Comparison of ENCODE assay signal across 24 cellular contexts in genomic region chr10:133354672-133355240, GRCh38. TPM values are rescaled to one million over a fixed set of nuclear protein-coding genes. Genes with fewer than 3 reads are reported as not detected.
DNase-seq lines count a peak whose midpoint lies in the region; ATAC-seq, FAIRE-seq and TF ChIP-seq lines count a peak whose summit lies in the region.
"Had no signal": no experiment of that assay in that cellular context is flagged by ENCODE, and none has a peak within 500 bp of the region (broad histone marks: within the 10 kb centered on the region; RNA-seq: fewer than 3 reads in every experiment).

No MANE protein-coding gene starts in this region.

- no peak overlapping the region for H3K4me2 ChIP-seq in HepG2 (ENCODE audit: low read depth, low read length)

- ATAC-seq in right cardiac atrium = no peak
- no peak for ATAC-seq in heart right ventricle
- no peak for ATAC-seq in HepG2
- no peak for ATAC-seq in HG02588 (IDR thresholded peaks at IDR 0.05; ENCODE audit: unreplicated experiment)
- ATAC-seq in stimulated activated memory B cell treated with anti-CD40 and anti-IgM and Interleukin-4, amounts not matched to agents 10 μg/mL and 1 μg/mL and 100 μg/mL, for 72 hours = no peak
- ATAC-seq: GM12878 had no signal

- peak; percentile 9; the same call in 1 of the 2 replicates for TF ChIP-seq RAD21 in HepG2 (CRISPR knock-in tag; IDR thresholded peaks at IDR 0.05)

- H3K27ac ChIP-seq in right cardiac atrium (ENCODE audit: low read length) (no peak overlapping the region), heart right ventricle (no peak overlapping the region), HEK293 (ENCODE audit: extremely low read depth, low read depth, low read length) (no peak overlapping the region), HepG2 (ENCODE audit: extremely low read length, insufficient read depth, low read length) (no peak overlapping the region)
- H3K27ac ChIP-seq: GM23248 had no signal

- POLR2A ChIA-PET in HEK293 (lab: Yijun Ruan, JAX) (interaction anchor here (1.8 to 2.0 kb wide), 2 partner anchors 16 to 30 kb away, joined by 4 read pairs; no protein-coding TSS in a partner anchor), HepG2 (lab: Yijun Ruan, JAX) (interaction anchor here (1.5 to 5.1 kb wide), 2 partner anchors 7 to 19 kb away, joined by 3 to 124 read pairs; partner anchors contain the start of genes ECHS1 and PRAP1)

- H3K9me3 Mint-ChIP-seq in stimulated activated memory B cell treated with anti-CD40 and anti-IgM and Interleukin-4, amounts not matched to agents 10 μg/mL and 1 μg/mL and 100 μg/mL, for 72 hours = no peaks in the 10 kb centered on the region
- H3K9me3 Mint-ChIP-seq: CD4-positive, alpha-beta T cell; CD8-positive, alpha-beta memory T cell had no signal

- no peak overlapping the region for H3K4me3 Mint-ChIP-seq in stimulated activated memory B cell treated with anti-CD40 and anti-IgM and Interleukin-4, amounts not matched to agents 10 μg/mL and 1 μg/mL and 100 μg/mL, for 72 hours
- H3K4me3 Mint-ChIP-seq: CD14-positive monocyte; CD8-positive, alpha-beta memory T cell had no signal

- in situ Hi-C loops in HepG2 (cut with HindIII; ENCODE audit: extremely low pct_ligation_motif_present, low pct_unique_long_range_greater_than_20kb) = no loop called here

- H2AFZ ChIP-seq in HepG2 (ENCODE audit: low read length) = no peak overlapping the region
- H2AFZ ChIP-seq: GM23248 had no signal

- no peak for FAIRE-seq in HepG2 (lab: Jason Lieb, UNC)
- FAIRE-seq: D721Med, GM12878, GM19239, H1 had no signal

- no peak overlapping the region for H3K9ac ChIP-seq in HepG2 (ENCODE audit: insufficient read depth, low read depth, low read length)
- H3K9ac ChIP-seq: GM23248 had no signal

- H3K27me3 ChIP-seq in right cardiac atrium (ENCODE audit: control insufficient read depth, insufficient read depth) (no peaks in the 10 kb centered on the region), heart right ventricle (peaks cover 0 to 14% (median 0%) of the 10 kb centered on the region in 7 donors), HepG2 (ENCODE audit: control insufficient read depth in 1 of 2, insufficient read depth in 2 of 2, low read length in 2 of 2) (no peaks in the 10 kb centered on the region)

- DNase-seq in right cardiac atrium (peak in 2 of 3 donors; percentile 41 to 43), heart right ventricle (no peak), HepG2 (ENCODE audit: low spot score) (no peak)
- DNase-seq in activated T-cell treated with anti-CD3 and anti-CD28 coated beads, Interleukin-2, amount 50 U/mL, for 1 hour = no peak
- DNase-seq: CD4-positive, alpha-beta T cell; CD8-positive, alpha-beta memory T cell; DMS 273 treated with DMSO at 0.1 percent for 48 hours; DMS79; EL; GDM1; GM23248; H7; HCEC 1CT had no signal

- H4K20me1 ChIP-seq in HepG2 (ENCODE audit: insufficient read depth, low read length) = peaks cover 13% of the 10 kb centered on the region; the same call in 1 of the 2 replicates

- CTCF ChIA-PET in HEK293 (lab: Yijun Ruan, JAX) = no interaction called here
- CTCF ChIA-PET in HepG2 (lab: Yijun Ruan, JAX; ENCODE audit: low intra/inter-chr PET ratio, low total read pairs) = no interaction called here

- no peak overlapping the region for H3K4me3 ChIP-seq in right cardiac atrium (ENCODE audit: low read length)
- no peak overlapping the region for H3K4me3 ChIP-seq in heart right ventricle
- no peak overlapping the region for H3K4me3 ChIP-seq in HEK293 (ENCODE audit: low read depth, low read length)
- no peak overlapping the region for H3K4me3 ChIP-seq in HepG2 (replicated peaks in 1 of 3; ENCODE audit: insufficient read depth in 1 of 3, low read depth in 2 of 3, low read length in 3 of 3)
- H3K4me3 ChIP-seq: GM12878, GM23248 had no signal

- H3K27me3 Mint-ChIP-seq in stimulated activated memory B cell treated with anti-CD40 and anti-IgM and Interleukin-4, amounts not matched to agents 10 μg/mL and 1 μg/mL and 100 μg/mL, for 72 hours = peaks cover under 1% of the 10 kb centered on the region
- H3K27me3 Mint-ChIP-seq: CD4-positive, alpha-beta T cell had no signal

- no peak overlapping the region for H3K27ac Mint-ChIP-seq in stimulated activated memory B cell treated with anti-CD40 and anti-IgM and Interleukin-4, amounts not matched to agents 10 μg/mL and 1 μg/mL and 100 μg/mL, for 72 hours
- H3K27ac Mint-ChIP-seq: CD4-positive, alpha-beta T cell; CD8-positive, alpha-beta memory T cell had no signal

- TF ChIP-seq POLR2A in HepG2 (IDR thresholded peaks at IDR 0.05; ENCODE audit: insufficient read depth in 1 of 2, low read depth in 2 of 2, low read length in 2 of 2) = no peak

- H3K4me1 ChIP-seq in right cardiac atrium (ENCODE audit: control insufficient read depth, insufficient read depth, low read length) = no peaks in the 10 kb centered on the region
- peaks cover 4 to 28% (median 15%) of the 10 kb centered on the region in 9 donors for H3K4me1 ChIP-seq in heart right ventricle
- H3K4me1 ChIP-seq in HEK293 (ENCODE audit: control insufficient read depth, insufficient read depth, low read length) = peaks cover 4% of the 10 kb centered on the region; the same call in 1 of the 2 replicates
- peaks cover 39% of the 10 kb centered on the region for H3K4me1 ChIP-seq in HepG2 (ENCODE audit: insufficient read depth, low read length)

- TF ChIP-seq EP300 in HepG2 (IDR thresholded peaks at IDR 0.05; ENCODE audit: low read depth in 2 of 2, low read length in 2 of 2) (no peak), HepG2 (CRISPR knock-in tag; IDR thresholded peaks at IDR 0.05; ENCODE audit: borderline replicate concordance) (no peak)

- peaks cover 12% of the 10 kb centered on the region for H3K79me2 ChIP-seq in HepG2 (ENCODE audit: insufficient read depth, low read length)

- H3K36me3 ChIP-seq in heart right ventricle = peaks cover 0 to 3% (median 0%) of the 10 kb centered on the region in 9 donors
- H3K36me3 ChIP-seq in HEK293 (ENCODE audit: control insufficient read depth in 2 of 2, insufficient read depth in 1 of 2, low read length in 2 of 2) = no peaks in the 10 kb centered on the region
- H3K36me3 ChIP-seq in HepG2 (replicated peaks in 1 of 2; ENCODE audit: control insufficient read depth in 1 of 2, insufficient read depth in 2 of 2, low read length in 2 of 2) = peaks cover 5 to 14% of the 10 kb centered on the region in 2 experiments; a peak in 3 of 5 replicates

- H3K9me3 ChIP-seq in right cardiac atrium (ENCODE audit: control insufficient read depth, low read length) (no peaks in the 10 kb centered on the region), heart right ventricle (no peaks in the 10 kb centered on the region), HEK293 (ENCODE audit: control insufficient read depth, insufficient read depth, low read depth, low read length) (no peaks in the 10 kb centered on the region), HepG2 (ENCODE audit: low read length) (no peaks in the 10 kb centered on the region)

- peaks cover 21% of the 10 kb centered on the region for H3K4me1 Mint-ChIP-seq in stimulated activated memory B cell treated with anti-CD40 and anti-IgM and Interleukin-4, amounts not matched to agents 10 μg/mL and 1 μg/mL and 100 μg/mL, for 72 hours

- intact Hi-C loops in right cardiac atrium (cut with DNase I) = no loop called here
- intact Hi-C loops in heart right ventricle (cut with DNase I) = no loop called here
- intact Hi-C loops in HepG2 (cut with micrococcal nuclease; ENCODE audit: unreplicated experiment) = no loop called here

- TF ChIP-seq CTCF in heart right ventricle (IDR thresholded peaks at IDR 0.05) (no peak), HEK293 (tag by site-specific recombination; IDR thresholded peaks at IDR 0.05) (no peak), HepG2 (CRISPR knock-in tag; IDR thresholded peaks at IDR 0.05) (no peak)

- WGBS in right cardiac atrium = 92% methylated on average over 14 of the region's 14 CpGs
- WGBS in heart right ventricle, 2 donors = 93% methylated on average over 14 of the region's 14 CpGs
- 100% methylated on average over 4 of the region's 14 CpGs for WGBS in HepG2 (ENCODE audit: low lambda C conversion rate)

- BruUV-seq in HepG2 (replicated peaks; lab: Mats Ljungman, UMichigan) = TSS peak; percentile 19

- H3K36me3 Mint-ChIP-seq in stimulated activated memory B cell treated with anti-CD40 and anti-IgM and Interleukin-4, amounts not matched to agents 10 μg/mL and 1 μg/mL and 100 μg/mL, for 72 hours = no peaks in the 10 kb centered on the region
- H3K36me3 Mint-ChIP-seq: CD8-positive, alpha-beta memory T cell had no signal

RNA-seq across cellular contexts. Expression of gene FUOM, which starts 3.1 kb away (rescaled TPM):
- total RNA-seq in right cardiac atrium = 10 to 100 TPM; 19.7 to 25.0 (median 21.8) TPM
- polyA plus RNA-seq in right cardiac atrium = 26.9 TPM
- total RNA-seq in heart right ventricle = 10 to 100 TPM in 2 of 10 donors, 1 to 10 TPM in 8; 2.0 to 13.5 (median 5.1) TPM
- 10 to 100 TPM; 16.5 to 17.0 TPM for polyA plus RNA-seq in heart right ventricle
- total RNA-seq in HepG2 (2016; rRNA removed; fragmentation: Illumina TruSeq; extraction: Trizol) = 60.4 and 64.2 TPM in 2 replicates
- 57.8 and 71.7 TPM in 2 replicates for total RNA-seq in HepG2 (2016; cell fraction: cytosol; rRNA removed; fragmentation: Illumina TruSeq; extraction: Trizol; ENCODE audit: low read depth)
- total RNA-seq in HepG2 (2016; cell fraction: insoluble cytoplasmic fraction; rRNA removed; fragmentation: Illumina TruSeq; extraction: Trizol) = 67.9 and 76.3 TPM in 2 replicates
- 58.7 and 70.4 TPM in 2 replicates for total RNA-seq in HepG2 (2016; cell fraction: membrane; rRNA removed; fragmentation: Illumina TruSeq; extraction: Trizol)
- 36.8 and 40.4 TPM in 2 replicates for total RNA-seq in HepG2 (2016; cell fraction: nucleus; rRNA removed; fragmentation: Illumina TruSeq; extraction: Trizol)
- 27.5 and 29.3 TPM in 2 replicates for polyA plus RNA-seq in HepG2 (2011; rRNA removed)
- polyA plus RNA-seq in HepG2 (2011; cell fraction: cytosol; rRNA removed) = 32.4 and 52.6 TPM in 2 replicates
- 38.8 and 43.2 TPM in 2 replicates for polyA plus RNA-seq in HepG2 (2011; cell fraction: nucleus; rRNA removed)
- 14.1 and 20.9 TPM in 2 replicates for polyA plus RNA-seq in HepG2 (2012)
- polyA plus RNA-seq in HepG2 (2016; cell fraction: cytosol; fragmentation: Illumina TruSeq; extraction: Trizol; ENCODE audit: low read depth) = 45.1 and 62.7 TPM in 2 replicates
- 61.9 and 62.9 TPM in 2 replicates for polyA plus RNA-seq in HepG2 (2016; cell fraction: insoluble cytoplasmic fraction; fragmentation: Illumina TruSeq; extraction: Trizol; ENCODE audit: low read depth)
- 48.7 and 50.0 TPM in 2 replicates for polyA plus RNA-seq in HepG2 (2016; cell fraction: membrane; fragmentation: Illumina TruSeq; extraction: Trizol; ENCODE audit: low read depth)
- 39.1 and 50.6 TPM in 2 replicates for polyA plus RNA-seq in HepG2 (2016; cell fraction: nucleus; fragmentation: Illumina TruSeq; extraction: Trizol; ENCODE audit: insufficient read depth, low read depth)
- 5.1 and 15.7 TPM in 2 replicates for polyA minus RNA-seq in HepG2 (2011; rRNA and poly(A)+ RNA removed; ENCODE audit: low replicate concordance)
- 4.8 and 6.5 TPM in 2 replicates for polyA minus RNA-seq in HepG2 (2011; cell fraction: cytosol; rRNA and poly(A)+ RNA removed)
- 34.6 and 37.3 TPM in 2 replicates for polyA minus RNA-seq in HepG2 (2011; cell fraction: nucleus; rRNA and poly(A)+ RNA removed)

RNA-seq across cellular contexts. Expression of gene PRAP1, which starts 7.6 kb away (rescaled TPM):
- total RNA-seq in right cardiac atrium (not detected), heart right ventricle (not detected), HepG2 (2016; rRNA removed; fragmentation: Illumina TruSeq; extraction: Trizol) (22.4 and 48.2 TPM in 2 replicates)
- polyA plus RNA-seq in right cardiac atrium (not detected), heart right ventricle (not detected), HepG2 (2011; rRNA removed) (20.8 and 26.7 TPM in 2 replicates)
- total RNA-seq in HepG2 (2016; cell fraction: cytosol; rRNA removed; fragmentation: Illumina TruSeq; extraction: Trizol; ENCODE audit: low read depth) = 14.5 and 19.5 TPM in 2 replicates
- total RNA-seq in HepG2 (2016; cell fraction: insoluble cytoplasmic fraction; rRNA removed; fragmentation: Illumina TruSeq; extraction: Trizol) = 19.1 and 44.0 TPM in 2 replicates
- 12.8 and 15.9 TPM in 2 replicates for total RNA-seq in HepG2 (2016; cell fraction: membrane; rRNA removed; fragmentation: Illumina TruSeq; extraction: Trizol)
- 39.5 and 48.3 TPM in 2 replicates for total RNA-seq in HepG2 (2016; cell fraction: nucleus; rRNA removed; fragmentation: Illumina TruSeq; extraction: Trizol)
- polyA plus RNA-seq in HepG2 (2011; cell fraction: cytosol; rRNA removed) = 32.8 and 46.2 TPM in 2 replicates
- 13.6 and 16.7 TPM in 2 replicates for polyA plus RNA-seq in HepG2 (2011; cell fraction: nucleus; rRNA removed)
- 18.3 and 22.2 TPM in 2 replicates for polyA plus RNA-seq in HepG2 (2012)
- 25.2 and 25.3 TPM in 2 replicates for polyA plus RNA-seq in HepG2 (2016; cell fraction: cytosol; fragmentation: Illumina TruSeq; extraction: Trizol; ENCODE audit: low read depth)
- polyA plus RNA-seq in HepG2 (2016; cell fraction: insoluble cytoplasmic fraction; fragmentation: Illumina TruSeq; extraction: Trizol; ENCODE audit: low read depth) = 31.2 and 35.2 TPM in 2 replicates
- polyA plus RNA-seq in HepG2 (2016; cell fraction: membrane; fragmentation: Illumina TruSeq; extraction: Trizol; ENCODE audit: low read depth) = 21.3 and 23.0 TPM in 2 replicates
- polyA plus RNA-seq in HepG2 (2016; cell fraction: nucleus; fragmentation: Illumina TruSeq; extraction: Trizol; ENCODE audit: insufficient read depth, low read depth) = 99.8 and 108 TPM in 2 replicates
- 11.2 TPM in 1 of 2 replicates, not detected in the other for polyA minus RNA-seq in HepG2 (2011; rRNA and poly(A)+ RNA removed; ENCODE audit: low replicate concordance)
- 7.7 and 10.1 TPM in 2 replicates for polyA minus RNA-seq in HepG2 (2011; cell fraction: cytosol; rRNA and poly(A)+ RNA removed)
- 2.6 and 4.7 TPM in 2 replicates for polyA minus RNA-seq in HepG2 (2011; cell fraction: nucleus; rRNA and poly(A)+ RNA removed)
- total RNA-seq: A172; A673; CD4-positive, alpha-beta T cell; CD8-positive, alpha-beta memory T cell; GM12878; GM23248; H1; H7 had no signal
- polyA plus RNA-seq: BJ; CD14-positive monocyte; CD8-positive, alpha-beta memory T cell; GM23248 had no signal

RNA-seq across cellular contexts. Expression of gene CALY, which starts 18.1 kb away (rescaled TPM):
- total RNA-seq in right cardiac atrium (not detected), heart right ventricle (under 1 TPM in 1 of 10 donors, not detected in 9; 0.77 TPM), HepG2 (2016; rRNA removed; fragmentation: Illumina TruSeq; extraction: Trizol) (not detected in 2 replicates)
- polyA plus RNA-seq in right cardiac atrium (0.18 TPM), heart right ventricle (under 1 TPM in 1 of 2 donors, not detected in 1; 0.09 TPM), HepG2 (2011; rRNA removed) (0.08 and 0.21 TPM in 2 replicates)
- total RNA-seq in HepG2 (2016; cell fraction: cytosol; rRNA removed; fragmentation: Illumina TruSeq; extraction: Trizol; ENCODE audit: low read depth) = not detected in 2 replicates
- not detected in 2 replicates for total RNA-seq in HepG2 (2016; cell fraction: insoluble cytoplasmic fraction; rRNA removed; fragmentation: Illumina TruSeq; extraction: Trizol)
- not detected in 2 replicates for total RNA-seq in HepG2 (2016; cell fraction: membrane; rRNA removed; fragmentation: Illumina TruSeq; extraction: Trizol)
- not detected in 2 replicates for total RNA-seq in HepG2 (2016; cell fraction: nucleus; rRNA removed; fragmentation: Illumina TruSeq; extraction: Trizol)
- 0.12 and 0.31 TPM in 2 replicates for polyA plus RNA-seq in HepG2 (2011; cell fraction: cytosol; rRNA removed)
- polyA plus RNA-seq in HepG2 (2011; cell fraction: nucleus; rRNA removed) = 0.50 and 0.55 TPM in 2 replicates
- polyA plus RNA-seq in HepG2 (2012) = 0.23 and 0.35 TPM in 2 replicates
- not detected in 2 replicates for polyA plus RNA-seq in HepG2 (2016; cell fraction: cytosol; fragmentation: Illumina TruSeq; extraction: Trizol; ENCODE audit: low read depth)
- polyA plus RNA-seq in HepG2 (2016; cell fraction: insoluble cytoplasmic fraction; fragmentation: Illumina TruSeq; extraction: Trizol; ENCODE audit: low read depth) = not detected in 2 replicates
- not detected in 2 replicates for polyA plus RNA-seq in HepG2 (2016; cell fraction: membrane; fragmentation: Illumina TruSeq; extraction: Trizol; ENCODE audit: low read depth)
- not detected in 2 replicates for polyA plus RNA-seq in HepG2 (2016; cell fraction: nucleus; fragmentation: Illumina TruSeq; extraction: Trizol; ENCODE audit: insufficient read depth, low read depth)
- polyA minus RNA-seq in HepG2 (2011; rRNA and poly(A)+ RNA removed; ENCODE audit: low replicate concordance) = 0.12 TPM in 1 of 2 replicates, not detected in the other
- not detected in 2 replicates for polyA minus RNA-seq in HepG2 (2011; cell fraction: cytosol; rRNA and poly(A)+ RNA removed)
- not detected in 2 replicates for polyA minus RNA-seq in HepG2 (2011; cell fraction: nucleus; rRNA and poly(A)+ RNA removed)
- total RNA-seq: A172, A673, GM12878, H7 had no signal
- polyA plus RNA-seq: CD14-positive monocyte, GM23248 had no signal

RNA-seq across cellular contexts. Expression of gene ECHS1, which starts 18.4 kb away (rescaled TPM):
- total RNA-seq in right cardiac atrium = 100 to 1,000 TPM in 2 of 4 donors, 10 to 100 TPM in 2; 91.0 to 124 (median 107) TPM
- polyA plus RNA-seq in right cardiac atrium = 177 TPM
- total RNA-seq in heart right ventricle = 100 to 1,000 TPM; 180 to 275 (median 225) TPM
- polyA plus RNA-seq in heart right ventricle = 100 to 1,000 TPM; 117 to 124 TPM
- total RNA-seq in HepG2 (2016; rRNA removed; fragmentation: Illumina TruSeq; extraction: Trizol) = 195 and 233 TPM in 2 replicates
- 58.3 and 60.5 TPM in 2 replicates for total RNA-seq in HepG2 (2016; cell fraction: cytosol; rRNA removed; fragmentation: Illumina TruSeq; extraction: Trizol; ENCODE audit: low read depth)
- total RNA-seq in HepG2 (2016; cell fraction: insoluble cytoplasmic fraction; rRNA removed; fragmentation: Illumina TruSeq; extraction: Trizol) = 200 and 225 TPM in 2 replicates
- total RNA-seq in HepG2 (2016; cell fraction: membrane; rRNA removed; fragmentation: Illumina TruSeq; extraction: Trizol) = 81.4 and 88.8 TPM in 2 replicates
- total RNA-seq in HepG2 (2016; cell fraction: nucleus; rRNA removed; fragmentation: Illumina TruSeq; extraction: Trizol) = 65.2 and 65.6 TPM in 2 replicates
- polyA plus RNA-seq in HepG2 (2011; rRNA removed) = 26.4 and 32.7 TPM in 2 replicates
- 39.1 and 41.3 TPM in 2 replicates for polyA plus RNA-seq in HepG2 (2011; cell fraction: cytosol; rRNA removed)
- 37.3 and 39.0 TPM in 2 replicates for polyA plus RNA-seq in HepG2 (2011; cell fraction: nucleus; rRNA removed)
- polyA plus RNA-seq in HepG2 (2012) = 79.9 and 84.4 TPM in 2 replicates
- 60.4 and 63.0 TPM in 2 replicates for polyA plus RNA-seq in HepG2 (2016; cell fraction: cytosol; fragmentation: Illumina TruSeq; extraction: Trizol; ENCODE audit: low read depth)
- 218 and 228 TPM in 2 replicates for polyA plus RNA-seq in HepG2 (2016; cell fraction: insoluble cytoplasmic fraction; fragmentation: Illumina TruSeq; extraction: Trizol; ENCODE audit: low read depth)
- polyA plus RNA-seq in HepG2 (2016; cell fraction: membrane; fragmentation: Illumina TruSeq; extraction: Trizol; ENCODE audit: low read depth) = 63.2 and 68.6 TPM in 2 replicates
- polyA plus RNA-seq in HepG2 (2016; cell fraction: nucleus; fragmentation: Illumina TruSeq; extraction: Trizol; ENCODE audit: insufficient read depth, low read depth) = 101 and 107 TPM in 2 replicates
- polyA minus RNA-seq in HepG2 (2011; rRNA and poly(A)+ RNA removed; ENCODE audit: low replicate concordance) = 32.0 and 52.6 TPM in 2 replicates
- polyA minus RNA-seq in HepG2 (2011; cell fraction: cytosol; rRNA and poly(A)+ RNA removed) = 27.8 and 30.0 TPM in 2 replicates
- polyA minus RNA-seq in HepG2 (2011; cell fraction: nucleus; rRNA and poly(A)+ RNA removed) = 8.9 and 9.3 TPM in 2 replicates

RNA-seq across cellular contexts. Expression of gene PAOX, which starts 24.3 kb away (rescaled TPM):
- total RNA-seq in right cardiac atrium (1 to 10 TPM; 2.9 to 3.4 (median 3.2) TPM), heart right ventricle (1 to 10 TPM; 1.5 to 4.4 (median 2.5) TPM), HepG2 (2016; rRNA removed; fragmentation: Illumina TruSeq; extraction: Trizol) (0.49 and 0.52 TPM in 2 replicates)
- polyA plus RNA-seq in right cardiac atrium (2.7 TPM), heart right ventricle (1 to 10 TPM; 3.8 to 4.1 TPM), HepG2 (2011; rRNA removed) (0.77 and 1.1 TPM in 2 replicates)
- not detected in 2 replicates for total RNA-seq in HepG2 (2016; cell fraction: cytosol; rRNA removed; fragmentation: Illumina TruSeq; extraction: Trizol; ENCODE audit: low read depth)
- 0.49 and 0.54 TPM in 2 replicates for total RNA-seq in HepG2 (2016; cell fraction: insoluble cytoplasmic fraction; rRNA removed; fragmentation: Illumina TruSeq; extraction: Trizol)
- 0.12 TPM in 1 of 2 replicates, not detected in the other for total RNA-seq in HepG2 (2016; cell fraction: membrane; rRNA removed; fragmentation: Illumina TruSeq; extraction: Trizol)
- 0.41 and 0.78 TPM in 2 replicates for total RNA-seq in HepG2 (2016; cell fraction: nucleus; rRNA removed; fragmentation: Illumina TruSeq; extraction: Trizol)
- 0.56 and 0.72 TPM in 2 replicates for polyA plus RNA-seq in HepG2 (2011; cell fraction: cytosol; rRNA removed)
- 3.9 and 4.7 TPM in 2 replicates for polyA plus RNA-seq in HepG2 (2011; cell fraction: nucleus; rRNA removed)
- polyA plus RNA-seq in HepG2 (2012) = 1.2 and 1.4 TPM in 2 replicates
- 0.16 TPM in 2 replicates for polyA plus RNA-seq in HepG2 (2016; cell fraction: cytosol; fragmentation: Illumina TruSeq; extraction: Trizol; ENCODE audit: low read depth)
- 0.50 and 0.56 TPM in 2 replicates for polyA plus RNA-seq in HepG2 (2016; cell fraction: insoluble cytoplasmic fraction; fragmentation: Illumina TruSeq; extraction: Trizol; ENCODE audit: low read depth)
- 0.11 TPM in 1 of 2 replicates, not detected in the other for polyA plus RNA-seq in HepG2 (2016; cell fraction: membrane; fragmentation: Illumina TruSeq; extraction: Trizol; ENCODE audit: low read depth)
- polyA plus RNA-seq in HepG2 (2016; cell fraction: nucleus; fragmentation: Illumina TruSeq; extraction: Trizol; ENCODE audit: insufficient read depth, low read depth) = 2.0 and 2.2 TPM in 2 replicates
- 1.7 TPM in 1 of 2 replicates, not detected in the other for polyA minus RNA-seq in HepG2 (2011; rRNA and poly(A)+ RNA removed; ENCODE audit: low replicate concordance)
- not detected in 2 replicates for polyA minus RNA-seq in HepG2 (2011; cell fraction: cytosol; rRNA and poly(A)+ RNA removed)
- 0.99 and 1.2 TPM in 2 replicates for polyA minus RNA-seq in HepG2 (2011; cell fraction: nucleus; rRNA and poly(A)+ RNA removed)

Comparison
In these comparisons a context has a peak if more than half of its experiments do, and no peak if none do; other contexts are left out.
1. DNase-seq: peak in right cardiac atrium (2 of 3); none in heart right ventricle (0 of 2), HepG2 (single experiment) and activated T-cell treated with anti-CD3 and anti-CD28 coated beads, Interleukin-2, amount 50 U/mL, for 1 hour (single experiment).
2. RNA of gene PRAP1, which starts 7.6 kb away (total RNA-seq): 12.8 to 48.3 TPM in HepG2; not detected in right cardiac atrium and not detected in heart right ventricle; every median in the first group is over 10 times any median in the second.